12 cellular contexts compared by ENCODE assay signal in genomic region chr5:88746438-88746882, GRCh38.
DNase-seq lines count a peak whose midpoint lies in the region; ATAC-seq and TF ChIP-seq lines count a peak whose summit lies in the region.
"Had no signal": no experiment of that assay in that cellular context is flagged by ENCODE, and none has a peak within 500 bp of the region (broad histone marks: within the 10 kb centered on the region; RNA-seq: fewer than 3 reads in every experiment).

No MANE protein-coding gene starts in this region.

- H4K20me1 ChIP-seq in GM23338 (replicated peaks; ENCODE audit: insufficient read depth), result no peaks in the 10 kb centered on the region

- H3K4me2 ChIP-seq in GM23338, result no peak overlapping the region

- H3K27ac ChIP-seq in suprapubic skin (no peak overlapping the region), GM23338 (ENCODE audit: low read depth) (no peak overlapping the region)

- no peak for TF ChIP-seq POLR2A in suprapubic skin (IDR thresholded peaks at IDR 0.05)

- H3K79me2 ChIP-seq in GM23338 (replicated peaks; ENCODE audit: insufficient read depth), result no peaks in the 10 kb centered on the region

- no peaks in the 10 kb centered on the region for H3K9me3 ChIP-seq in suprapubic skin

- H3K27me3 ChIP-seq in suprapubic skin, result no peaks in the 10 kb centered on the region
- H3K27me3 ChIP-seq in GM23338 (ENCODE audit: insufficient read depth), result no peaks in the 10 kb centered on the region

- peak; percentile 62 for ATAC-seq in GM18499 (IDR thresholded peaks at IDR 0.05; ENCODE audit: insufficient read depth, unreplicated experiment)
- peak; percentile 89 for ATAC-seq in GM19463 (IDR thresholded peaks at IDR 0.05; ENCODE audit: unreplicated experiment)
- ATAC-seq in HG02943 (IDR thresholded peaks at IDR 0.05; ENCODE audit: low read depth, unreplicated experiment), result peak; percentile 84
- ATAC-seq in activated T-helper 17 cell treated with anti-CD3 and anti-CD28 coated beads, Interleukin-2, amount 50 U/mL, for 72 hours (replicated peaks), result no peak
- no peak for ATAC-seq in GM23338
- no peak for ATAC-seq in omental fat pad (ENCODE audit: low FRiP score)
- ATAC-seq: activated CD8-positive, alpha-beta T cell treated with anti-CD3 and anti-CD28 coated beads, Interleukin-2, amount 10 ng/mL, durations not matched to agents 7 days and 5 days had no signal

- H3K4me1 ChIP-seq in suprapubic skin (no peaks in the 10 kb centered on the region), GM23338 (ENCODE audit: insufficient read depth) (no peaks in the 10 kb centered on the region)

- DNase-seq in LHCN-M2 (ENCODE audit: low read depth), result peak; percentile 81
- DNase-seq in suprapubic skin (ENCODE audit: low spot score in 2 of 2), result no peak
- no peak for DNase-seq in GM23338 (ENCODE audit: low spot score)
- DNase-seq in omental fat pad (ENCODE audit: low spot score), result no peak
- DNase-seq: activated CD8-positive, alpha-beta T cell treated with anti-CD3 and anti-CD28 coated beads, Interleukin-2, amount 10 ng/mL, durations not matched to agents 7 days and 5 days; amygdala; NCI-H2107 had no signal

- peaks cover 4% of the 10 kb centered on the region for H3K4me1 Mint-ChIP-seq in activated T-helper 17 cell treated with anti-CD3 and anti-CD28 coated beads, Interleukin-2, amount 50 U/mL, for 72 hours
- peaks cover 2% of the 10 kb centered on the region; the same call in 1 of the 3 replicates for H3K4me1 Mint-ChIP-seq in GM23338

- H3K9me2 ChIP-seq in GM23338 (ENCODE audit: insufficient read depth), result no peaks in the 10 kb centered on the region

- TF ChIP-seq CTCF in suprapubic skin (IDR thresholded peaks at IDR 0.05) (no peak), GM23338 (conservative IDR thresholded peaks at IDR 0.05; ENCODE audit: low read depth in 2 of 2) (no peak), omental fat pad (IDR thresholded peaks at IDR 0.05) (no peak)

- peaks cover 16% of the 10 kb centered on the region for H3K27me3 Mint-ChIP-seq in activated T-helper 17 cell treated with anti-CD3 and anti-CD28 coated beads, Interleukin-2, amount 50 U/mL, for 72 hours
- H3K27me3 Mint-ChIP-seq in GM23338 (ENCODE audit: insufficient read depth, low read depth, poor library complexity), result no peaks in the 10 kb centered on the region

- H3K36me3 Mint-ChIP-seq in activated T-helper 17 cell treated with anti-CD3 and anti-CD28 coated beads, Interleukin-2, amount 50 U/mL, for 72 hours (ENCODE audit: low read depth), result no peaks in the 10 kb centered on the region
- H3K36me3 Mint-ChIP-seq in GM23338 (ENCODE audit: low read depth), result no peaks in the 10 kb centered on the region

- TF ChIP-seq EP300 in suprapubic skin (IDR thresholded peaks at IDR 0.05), result no peak

- H3K4me3 ChIP-seq in suprapubic skin (no peak overlapping the region), GM23338 (no peak overlapping the region)

- no peak overlapping the region for H3K4me3 Mint-ChIP-seq in activated T-helper 17 cell treated with anti-CD3 and anti-CD28 coated beads, Interleukin-2, amount 50 U/mL, for 72 hours
- H3K4me3 Mint-ChIP-seq in GM23338, result no peak overlapping the region
- H3K4me3 Mint-ChIP-seq: activated CD8-positive, alpha-beta T cell treated with anti-CD3 and anti-CD28 coated beads, Interleukin-2, amount 10 ng/mL, durations not matched to agents 7 days and 5 days; nephron had no signal

- no peak overlapping the region for H2AFZ ChIP-seq in GM23338

- H3K9me3 Mint-ChIP-seq in activated T-helper 17 cell treated with anti-CD3 and anti-CD28 coated beads, Interleukin-2, amount 50 U/mL, for 72 hours, result no peaks in the 10 kb centered on the region
- no peaks in the 10 kb centered on the region for H3K9me3 Mint-ChIP-seq in GM23338
- H3K9me3 Mint-ChIP-seq: nephron had no signal

- WGBS in suprapubic skin, result 85% methylated on average over 3 of the region's 3 CpGs

- no peak overlapping the region for H3K27ac Mint-ChIP-seq in activated T-helper 17 cell treated with anti-CD3 and anti-CD28 coated beads, Interleukin-2, amount 50 U/mL, for 72 hours
- H3K27ac Mint-ChIP-seq in GM23338, result no peak overlapping the region
- H3K27ac Mint-ChIP-seq: activated CD8-positive, alpha-beta T cell treated with anti-CD3 and anti-CD28 coated beads, Interleukin-2, amount 10 ng/mL, durations not matched to agents 7 days and 5 days had no signal

- H3F3A ChIP-seq in GM23338 (replicated peaks; ENCODE audit: low read depth), result no peaks in the 10 kb centered on the region

- H3K36me3 ChIP-seq in suprapubic skin, result peaks cover 4% of the 10 kb centered on the region
- no peaks in the 10 kb centered on the region for H3K36me3 ChIP-seq in GM23338 (ENCODE audit: insufficient read depth)

TF ChIP-seq in GM23338, 12 proteins besides CTCF, POLR2A, EP300 and RAD21 (continues in another document):
- TF ChIP-seq STAT1 (IDR thresholded peaks at IDR 0.05; ENCODE audit: unreplicated experiment) (no peak), EZH2phosphoT487 (IDR thresholded peaks at IDR 0.05; ENCODE audit: unreplicated experiment) (no peak), ZNF462 (CRISPR knock-in tag; IDR thresholded peaks at IDR 0.05) (no peak), ETS1 (IDR thresholded peaks at IDR 0.05) (no peak), NANOG (IDR thresholded peaks at IDR 0.05; ENCODE audit: borderline replicate concordance) (no peak), JUNB (IDR thresholded peaks at IDR 0.05; ENCODE audit: unreplicated experiment) (no peak), CREB1 (CRISPR knock-in tag; IDR thresholded peaks at IDR 0.05; ENCODE audit: low read depth) (no peak), ZNF114 (CRISPR knock-in tag; IDR thresholded peaks at IDR 0.05) (no peak), EZH2 (IDR thresholded peaks at IDR 0.05; ENCODE audit: low read depth, unreplicated experiment) (no peak)

Comparison
In these comparisons a context has a peak if more than half of its experiments do, and no peak if none do; other contexts are left out.
1. ATAC-seq: peak in GM18499 (single experiment), GM19463 (single experiment) and HG02943 (single experiment); none in activated T-helper 17 cell treated with anti-CD3 and anti-CD28 coated beads, Interleukin-2, amount 50 U/mL, for 72 hours (single experiment), GM23338 (single experiment) and omental fat pad (single experiment).